ENCODE assay signal across 19 cellular contexts in genomic region chr11:73265278-73265810, GRCh38. TPM values are rescaled to one million over a fixed set of nuclear protein-coding genes. Genes with fewer than 3 reads are reported as not detected.
"Had no signal": no experiment of that assay in that cellular context is flagged by ENCODE, and none has a peak within 500 bp of the region (broad histone marks: within the 10 kb centered on the region; RNA-seq: fewer than 3 reads in every experiment).

No MANE protein-coding gene starts in this region.

- H3K27ac ChIP-seq: adrenal gland, pancreas, transverse colon had no signal

- H3K4me3 Mint-ChIP-seq: naive B cell; stimulated activated naive B cell treated with anti-CD40 and anti-IgM and Interleukin-4, amounts not matched to agents 10 μg/mL and 1 μg/mL and 100 μg/mL, for 72 hours had no signal

- H3K36me3 ChIP-seq: adrenal gland, pancreas, transverse colon had no signal

- H3K36me3 Mint-ChIP-seq: stimulated activated naive B cell treated with anti-CD40 and anti-IgM and Interleukin-4, amounts not matched to agents 10 μg/mL and 1 μg/mL and 100 μg/mL, for 72 hours had no signal

- H3K9me3 ChIP-seq: adrenal gland, pancreas, transverse colon had no signal

- DNase-seq: activated CD4-positive, alpha-beta T cell treated with anti-CD3 and anti-CD28 coated beads, Interleukin-2, amount 50 U/mL, for 1 hour; activated CD4-positive, CD25-positive, alpha-beta regulatory T cell; activated effector memory CD4-positive, alpha-beta T cell treated with Interleukin-2 at 50 U/mL for 16 hours; activated naive CD4-positive, alpha-beta T cell treated with anti-CD3 and anti-CD28 coated beads, Interleukin-2, amount 50 U/mL, for 16 hours; activated T-cell treated with anti-CD3 and anti-CD28 coated beads, Interleukin-2, amount 50 U/mL, for 1 hour; caudate nucleus; effector CD4-positive, alpha-beta T cell; foreskin melanocyte; left cardiac atrium; naive B cell; stimulated activated CD4-positive, alpha-beta T cell treated with anti-CD3 and anti-CD28 coated beads, Interleukin-2, amount 100 ng/mL, for 48 hours; stimulated activated naive B cell treated with anti-CD40 and anti-IgM and Interleukin-4, amounts not matched to agents 10 μg/mL and 1 μg/mL and 100 μg/mL, for 72 hours; SW 1271; transverse colon had no signal

- H3K4me3 ChIP-seq: adrenal gland, pancreas, transverse colon had no signal

- H3K4me1 ChIP-seq: adrenal gland had no signal

- H3K9me3 Mint-ChIP-seq: naive B cell; stimulated activated naive B cell treated with anti-CD40 and anti-IgM and Interleukin-4, amounts not matched to agents 10 μg/mL and 1 μg/mL and 100 μg/mL, for 72 hours had no signal

- H3K27ac Mint-ChIP-seq: naive B cell had no signal

RNA-seq across cellular contexts. Expression of gene P2RY6, which starts 6.8 kb away (rescaled TPM):
- total RNA-seq: activated CD8-positive, alpha-beta memory T cell treated with anti-CD3 and anti-CD28 coated beads for 36 hours; SK-MEL-5; T-helper 2 cell treated with Interferon-gamma antibody and Interleukin-4, amounts not matched to agents 100 ng/mL and 5 ng/mL, for 36 hours had no signal

RNA-seq across cellular contexts. Expression of gene P2RY2, which starts 47.3 kb away (rescaled TPM):
- total RNA-seq: activated CD8-positive, alpha-beta memory T cell treated with anti-CD3 and anti-CD28 coated beads for 36 hours had no signal
